In the genomic region with DNA sequence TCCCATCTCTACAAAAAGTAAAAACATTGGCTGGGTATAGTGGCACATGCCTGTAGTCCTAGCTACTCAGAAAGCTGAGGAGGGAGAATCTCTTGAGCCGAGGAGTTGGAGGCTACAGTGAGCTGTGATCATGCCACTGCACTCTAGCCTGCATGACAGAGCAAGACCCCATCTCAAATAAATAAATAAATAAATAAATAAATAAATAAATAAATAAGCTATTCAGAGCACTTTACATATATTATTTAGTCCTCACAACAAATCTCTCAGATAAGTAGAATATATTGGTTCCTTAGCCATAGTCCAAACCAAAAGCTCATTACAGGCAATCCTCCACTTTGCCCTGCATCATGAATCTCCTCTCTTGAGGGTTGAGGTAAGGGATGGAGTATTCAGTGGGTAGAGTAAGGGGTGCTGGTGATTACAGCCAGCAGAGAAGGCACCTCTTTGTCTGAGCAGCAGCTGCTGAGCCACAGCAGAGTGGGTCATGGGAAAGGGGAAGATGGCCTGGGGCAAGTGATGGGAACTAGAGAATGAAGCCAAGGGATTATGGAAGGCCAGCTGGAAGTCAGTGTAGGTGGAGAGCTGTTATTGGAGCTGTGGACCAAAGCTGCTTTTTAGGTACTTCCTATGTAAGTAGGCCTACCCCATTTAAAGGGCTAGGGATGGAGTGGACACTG, we compare ENCODE assay signal across 1 cellular context.
TF ChIP-seq lines count a peak whose summit lies in the region.

No MANE protein-coding gene starts in this region.

TF ChIP-seq in HEK293, 187 proteins besides CTCF, POLR2A, EP300 and RAD21 (continued from another document):
- TF ChIP-seq, protein P1, sequence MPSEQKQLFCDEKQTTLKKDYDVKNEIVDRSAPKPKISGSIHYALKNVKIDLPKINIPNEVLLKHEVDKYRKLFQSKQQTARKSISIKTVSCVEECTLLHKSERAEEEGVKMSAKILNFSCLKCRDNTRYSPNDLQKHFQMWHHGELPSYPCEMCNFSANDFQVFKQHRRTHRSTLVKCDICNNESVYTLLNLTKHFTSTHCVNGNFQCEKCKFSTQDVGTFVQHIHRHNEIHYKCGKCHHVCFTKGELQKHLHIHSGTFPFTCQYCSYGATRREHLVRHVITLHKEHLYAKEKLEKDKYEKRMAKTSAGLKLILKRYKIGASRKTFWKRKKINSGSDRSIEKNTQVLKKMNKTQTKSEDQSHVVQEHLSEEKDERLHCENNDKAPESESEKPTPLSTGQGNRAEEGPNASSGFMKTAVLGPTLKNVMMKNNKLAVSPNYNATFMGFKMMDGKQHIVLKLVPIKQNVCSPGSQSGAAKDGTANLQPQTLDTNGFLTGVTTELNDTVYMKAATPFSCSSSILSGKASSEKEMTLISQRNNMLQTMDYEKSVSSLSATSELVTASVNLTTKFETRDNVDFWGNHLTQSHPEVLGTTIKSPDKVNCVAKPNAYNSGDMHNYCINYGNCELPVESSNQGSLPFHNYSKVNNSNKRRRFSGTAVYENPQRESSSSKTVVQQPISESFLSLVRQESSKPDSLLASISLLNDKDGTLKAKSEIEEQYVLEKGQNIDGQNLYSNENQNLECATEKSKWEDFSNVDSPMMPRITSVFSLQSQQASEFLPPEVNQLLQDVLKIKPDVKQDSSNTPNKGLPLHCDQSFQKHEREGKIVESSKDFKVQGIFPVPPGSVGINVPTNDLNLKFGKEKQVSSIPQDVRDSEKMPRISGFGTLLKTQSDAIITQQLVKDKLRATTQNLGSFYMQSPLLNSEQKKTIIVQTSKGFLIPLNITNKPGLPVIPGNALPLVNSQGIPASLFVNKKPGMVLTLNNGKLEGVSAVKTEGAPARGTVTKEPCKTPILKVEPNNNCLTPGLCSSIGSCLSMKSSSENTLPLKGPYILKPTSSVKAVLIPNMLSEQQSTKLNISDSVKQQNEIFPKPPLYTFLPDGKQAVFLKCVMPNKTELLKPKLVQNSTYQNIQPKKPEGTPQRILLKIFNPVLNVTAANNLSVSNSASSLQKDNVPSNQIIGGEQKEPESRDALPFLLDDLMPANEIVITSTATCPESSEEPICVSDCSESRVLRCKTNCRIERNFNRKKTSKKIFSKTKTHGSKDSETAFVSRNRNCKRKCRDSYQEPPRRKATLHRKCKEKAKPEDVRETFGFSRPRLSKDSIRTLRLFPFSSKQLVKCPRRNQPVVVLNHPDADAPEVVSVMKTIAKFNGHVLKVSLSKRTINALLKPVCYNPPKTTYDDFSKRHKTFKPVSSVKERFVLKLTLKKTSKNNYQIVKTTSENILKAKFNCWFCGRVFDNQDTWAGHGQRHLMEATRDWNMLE (tag by site-specific recombination; conservative IDR thresholded peaks at IDR 0.05; ENCODE audit: low read depth): peak; percentile 56; the same call in 1 of the 2 replicates
- TF ChIP-seq EGR2 (tag by site-specific recombination; IDR thresholded peaks at IDR 0.05; ENCODE audit: low read depth) (no peak), ZNF433 (tag by site-specific recombination; IDR thresholded peaks at IDR 0.05; ENCODE audit: low read depth) (no peak), ZNF426 (tag by site-specific recombination; IDR thresholded peaks at IDR 0.05) (peak; percentile 48), ZNF23 (tag by site-specific recombination; IDR thresholded peaks at IDR 0.05; ENCODE audit: borderline replicate concordance) (no peak), ZNF701 (tag by site-specific recombination; IDR thresholded peaks at IDR 0.05) (no peak), ZNF514 (tag by site-specific recombination; IDR thresholded peaks at IDR 0.05) (no peak), KLF16 (tag by site-specific recombination; IDR thresholded peaks at IDR 0.05) (no peak), GLI4 (tag by site-specific recombination; IDR thresholded peaks at IDR 0.05) (no peak), ZNF791 (tag by site-specific recombination; IDR thresholded peaks at IDR 0.05) (no peak), MYNN (tag by site-specific recombination; IDR thresholded peaks at IDR 0.05; ENCODE audit: borderline replicate concordance) (no peak), ZNF354C (tag by site-specific recombination; IDR thresholded peaks at IDR 0.05; ENCODE audit: borderline replicate concordance, low read depth) (no peak), KLF1 (tag by site-specific recombination; IDR thresholded peaks at IDR 0.05) (no peak), ZNF792 (tag by site-specific recombination; IDR thresholded peaks at IDR 0.05) (no peak), ZNF624 (tag by site-specific recombination; IDR thresholded peaks at IDR 0.05) (no peak), ZNF549 (tag by site-specific recombination; IDR thresholded peaks at IDR 0.05) (no peak), HOXA7 (CRISPR knock-in tag; IDR thresholded peaks at IDR 0.05; ENCODE audit: borderline replicate concordance) (no peak), SETDB1 (IDR thresholded peaks at IDR 0.05; ENCODE audit: insufficient read length, low read length) (no peak), ZNF366 (tag by site-specific recombination; conservative IDR thresholded peaks at IDR 0.05) (no peak), HOXD13 (CRISPR knock-in tag; IDR thresholded peaks at IDR 0.05; ENCODE audit: borderline replicate concordance) (no peak), ZNF2 (tag by site-specific recombination; IDR thresholded peaks at IDR 0.05) (no peak), ZNF555 (tag by site-specific recombination; conservative IDR thresholded peaks at IDR 0.05) (peak; percentile 34; the same call in 1 of the 2 replicates), KLF7 (tag by site-specific recombination; IDR thresholded peaks at IDR 0.05; ENCODE audit: borderline replicate concordance) (no peak), ZNF140 (tag by site-specific recombination; IDR thresholded peaks at IDR 0.05) (peak; percentile 40; the same call in 1 of the 2 replicates), ZNF660 (tag by site-specific recombination; IDR thresholded peaks at IDR 0.05) (no peak), ZNF362 (tag by site-specific recombination; IDR thresholded peaks at IDR 0.05) (no peak), ZNF146 (tag by site-specific recombination; IDR thresholded peaks at IDR 0.05) (no peak), ZBTB7A (tag by site-specific recombination; IDR thresholded peaks at IDR 0.05; ENCODE audit: low read depth) (no peak), ZNF623 (tag by site-specific recombination; IDR thresholded peaks at IDR 0.05) (peak; percentile 47; the same call in 1 of the 2 replicates), IKZF3 (tag by site-specific recombination; IDR thresholded peaks at IDR 0.05) (no peak), KLF10 (tag by site-specific recombination; IDR thresholded peaks at IDR 0.05) (no peak), ZNF223 (tag by site-specific recombination; IDR thresholded peaks at IDR 0.05) (no peak), SALL2 (tag by site-specific recombination; IDR thresholded peaks at IDR 0.05; ENCODE audit: borderline replicate concordance) (no peak), ZNF561 (tag by site-specific recombination; IDR thresholded peaks at IDR 0.05; ENCODE audit: borderline replicate concordance) (no peak), BCL6B (tag by site-specific recombination; IDR thresholded peaks at IDR 0.05) (no peak), FEZF1 (tag by site-specific recombination; IDR thresholded peaks at IDR 0.05) (no peak)
- TF ChIP-seq, protein P2, sequence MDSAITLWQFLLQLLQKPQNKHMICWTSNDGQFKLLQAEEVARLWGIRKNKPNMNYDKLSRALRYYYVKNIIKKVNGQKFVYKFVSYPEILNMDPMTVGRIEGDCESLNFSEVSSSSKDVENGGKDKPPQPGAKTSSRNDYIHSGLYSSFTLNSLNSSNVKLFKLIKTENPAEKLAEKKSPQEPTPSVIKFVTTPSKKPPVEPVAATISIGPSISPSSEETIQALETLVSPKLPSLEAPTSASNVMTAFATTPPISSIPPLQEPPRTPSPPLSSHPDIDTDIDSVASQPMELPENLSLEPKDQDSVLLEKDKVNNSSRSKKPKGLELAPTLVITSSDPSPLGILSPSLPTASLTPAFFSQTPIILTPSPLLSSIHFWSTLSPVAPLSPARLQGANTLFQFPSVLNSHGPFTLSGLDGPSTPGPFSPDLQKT (IDR thresholded peaks at IDR 0.05; ENCODE audit: borderline replicate concordance, low read depth, low read length): no peak
- TF ChIP-seq, protein P3, sequence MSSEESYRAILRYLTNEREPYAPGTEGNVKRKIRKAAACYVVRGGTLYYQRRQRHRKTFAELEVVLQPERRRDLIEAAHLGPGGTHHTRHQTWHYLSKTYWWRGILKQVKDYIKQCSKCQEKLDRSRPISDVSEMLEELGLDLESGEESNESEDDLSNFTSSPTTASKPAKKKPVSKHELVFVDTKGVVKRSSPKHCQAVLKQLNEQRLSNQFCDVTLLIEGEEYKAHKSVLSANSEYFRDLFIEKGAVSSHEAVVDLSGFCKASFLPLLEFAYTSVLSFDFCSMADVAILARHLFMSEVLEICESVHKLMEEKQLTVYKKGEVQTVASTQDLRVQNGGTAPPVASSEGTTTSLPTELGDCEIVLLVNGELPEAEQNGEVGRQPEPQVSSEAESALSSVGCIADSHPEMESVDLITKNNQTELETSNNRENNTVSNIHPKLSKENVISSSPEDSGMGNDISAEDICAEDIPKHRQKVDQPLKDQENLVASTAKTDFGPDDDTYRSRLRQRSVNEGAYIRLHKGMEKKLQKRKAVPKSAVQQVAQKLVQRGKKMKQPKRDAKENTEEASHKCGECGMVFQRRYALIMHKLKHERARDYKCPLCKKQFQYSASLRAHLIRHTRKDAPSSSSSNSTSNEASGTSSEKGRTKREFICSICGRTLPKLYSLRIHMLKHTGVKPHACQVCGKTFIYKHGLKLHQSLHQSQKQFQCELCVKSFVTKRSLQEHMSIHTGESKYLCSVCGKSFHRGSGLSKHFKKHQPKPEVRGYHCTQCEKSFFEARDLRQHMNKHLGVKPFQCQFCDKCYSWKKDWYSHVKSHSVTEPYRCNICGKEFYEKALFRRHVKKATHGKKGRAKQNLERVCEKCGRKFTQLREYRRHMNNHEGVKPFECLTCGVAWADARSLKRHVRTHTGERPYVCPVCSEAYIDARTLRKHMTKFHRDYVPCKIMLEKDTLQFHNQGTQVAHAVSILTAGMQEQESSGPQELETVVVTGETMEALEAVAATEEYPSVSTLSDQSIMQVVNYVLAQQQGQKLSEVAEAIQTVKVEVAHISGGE (tag by site-specific recombination; conservative IDR thresholded peaks at IDR 0.05; ENCODE audit: low read depth): peak; percentile 55
